In the genomic region with DNA sequence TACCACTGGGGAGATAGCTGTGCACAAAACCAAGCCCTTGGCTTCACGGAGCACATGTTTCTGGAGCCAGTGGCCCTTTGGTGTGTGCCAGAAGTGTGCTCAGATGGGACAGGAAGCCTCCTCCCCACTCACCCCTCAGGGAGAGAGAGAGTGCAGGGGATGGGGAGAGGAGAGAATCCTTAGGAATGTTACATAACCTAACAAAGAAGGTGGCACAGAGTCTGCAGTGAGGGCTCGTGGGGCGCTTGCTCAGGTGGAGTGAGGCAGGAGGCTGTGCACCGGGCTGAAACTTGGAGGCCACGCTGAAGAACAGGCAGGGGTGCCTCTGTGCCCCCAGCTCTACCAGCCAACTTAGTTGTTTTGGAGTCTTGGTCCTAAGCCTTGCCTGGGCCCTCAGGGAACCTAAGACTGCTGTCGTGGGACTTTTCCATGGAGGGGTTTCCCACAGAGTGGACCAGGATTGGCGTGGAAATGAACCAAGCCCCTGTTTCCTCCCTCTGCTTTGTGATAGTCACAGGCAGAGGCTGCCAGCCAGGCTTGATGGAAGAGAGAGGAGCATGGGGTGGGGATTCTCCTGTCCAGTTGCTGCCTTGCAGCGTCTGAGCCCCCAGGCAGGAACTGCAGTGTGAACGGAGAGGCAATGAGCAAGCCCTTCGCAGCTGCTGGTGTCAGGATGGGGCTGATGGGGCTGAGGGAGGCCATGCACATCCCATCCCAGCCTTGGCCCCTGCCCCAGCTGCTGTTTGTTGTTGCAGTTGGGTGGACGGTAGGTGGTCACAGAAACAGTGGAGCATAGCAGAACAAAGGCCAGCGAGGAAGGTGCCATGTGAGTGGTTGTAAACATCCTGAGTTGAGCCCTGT, we compare ENCODE assay signal across 22 cellular contexts. TPM values are rescaled to one million over a fixed set of nuclear protein-coding genes. Genes with fewer than 3 reads are reported as not detected.
DNase-seq lines count a peak whose midpoint lies in the region; ATAC-seq and TF ChIP-seq lines count a peak whose summit lies in the region.
"Had no signal": no experiment of that assay in that cellular context is flagged by ENCODE, and none has a peak within 500 bp of the region (broad histone marks: within the 10 kb centered on the region; RNA-seq: fewer than 3 reads in every experiment).

No MANE protein-coding gene starts in this region.

- no peak overlapping the region for H3K4me3 ChIP-seq in left ventricle myocardium inferior
- no peak overlapping the region for H3K4me3 ChIP-seq in mesodermal cell (ENCODE audit: extremely low read depth, insufficient read depth, low read length, poor library complexity, severe bottlenecking)
- H3K4me3 ChIP-seq: BLaER1 treated with 17β-estradiol and CSF1 and Interleukin-3, amounts not matched to agents 10 nM and 100 nM; esophagus muscularis mucosa; gastrocnemius medialis had no signal

- peak; percentile 43 for DNase-seq in cardiac septum (ENCODE audit: low spot score)
- DNase-seq in left ventricle myocardium inferior: no peak
- no peak for DNase-seq in stimulated activated naive CD8-positive, alpha-beta T cell treated with anti-CD3 and anti-CD28 coated beads, Interleukin-15, amount 100 ng/mL, for 72 hours
- DNase-seq in effector CD8-positive, alpha-beta T cell (lab: John Stamatoyannopoulos, UW): no peak
- DNase-seq in MCF 10A (ENCODE audit: unreplicated experiment): no peak
- DNase-seq in immature natural killer cell: no peak
- DNase-seq: activated CD4-positive, alpha-beta T cell treated with anti-CD3 and anti-CD28 coated beads for 1 hour; activated CD8-positive, alpha-beta memory T cell treated with anti-CD3 and anti-CD28 coated beads for 24 hours; activated naive CD8-positive, alpha-beta T cell treated with anti-CD3 and anti-CD28 coated beads for 36 hours; effector CD4-positive, alpha-beta T cell; gastrocnemius medialis; mammary epithelial cell; NCI-H187 treated with DMSO at 0.1 percent for 48 hours; NCI-H2227 treated with DMSO at 0.1 percent for 48 hours; right cardiac atrium; stimulated activated CD4-positive, alpha-beta T cell treated with anti-CD3 and anti-CD28 coated beads, Interleukin-15, amount 100 ng/mL, for 24 hours; SW 1271 had no signal

- no peaks in the 10 kb centered on the region for H3K4me1 Mint-ChIP-seq in activated T-helper 17 cell treated with anti-CD3 and anti-CD28 coated beads, Interleukin-2, amount 50 U/mL, for 72 hours
- no peaks in the 10 kb centered on the region for H3K4me1 Mint-ChIP-seq in stimulated activated naive CD8-positive, alpha-beta T cell treated with anti-CD3 and anti-CD28 coated beads, Interleukin-15, amount 100 ng/mL, for 72 hours
- peaks cover 20% of the 10 kb centered on the region for H3K4me1 Mint-ChIP-seq in MCF 10A (ENCODE audit: insufficient read depth, unreplicated experiment)
- H3K4me1 Mint-ChIP-seq in immature natural killer cell: no peaks in the 10 kb centered on the region
- H3K4me1 Mint-ChIP-seq: activated naive CD8-positive, alpha-beta T cell treated with anti-CD3 and anti-CD28 coated beads for 36 hours had no signal

- no peak overlapping the region for H3K4me3 Mint-ChIP-seq in activated T-helper 17 cell treated with anti-CD3 and anti-CD28 coated beads, Interleukin-2, amount 50 U/mL, for 72 hours
- no peak overlapping the region for H3K4me3 Mint-ChIP-seq in stimulated activated naive CD8-positive, alpha-beta T cell treated with anti-CD3 and anti-CD28 coated beads, Interleukin-15, amount 100 ng/mL, for 72 hours
- no peak overlapping the region for H3K4me3 Mint-ChIP-seq in MCF 10A (ENCODE audit: unreplicated experiment)
- H3K4me3 Mint-ChIP-seq in immature natural killer cell: no peak overlapping the region
- H3K4me3 Mint-ChIP-seq: activated naive CD8-positive, alpha-beta T cell treated with anti-CD3 and anti-CD28 coated beads for 36 hours had no signal

- no peaks in the 10 kb centered on the region for H3K9me3 Mint-ChIP-seq in activated T-helper 17 cell treated with anti-CD3 and anti-CD28 coated beads, Interleukin-2, amount 50 U/mL, for 72 hours
- no peaks in the 10 kb centered on the region for H3K9me3 Mint-ChIP-seq in stimulated activated naive CD8-positive, alpha-beta T cell treated with anti-CD3 and anti-CD28 coated beads, Interleukin-15, amount 100 ng/mL, for 72 hours
- H3K9me3 Mint-ChIP-seq in MCF 10A (ENCODE audit: unreplicated experiment): no peaks in the 10 kb centered on the region
- H3K9me3 Mint-ChIP-seq in immature natural killer cell: no peaks in the 10 kb centered on the region
- H3K9me3 Mint-ChIP-seq: activated naive CD8-positive, alpha-beta T cell treated with anti-CD3 and anti-CD28 coated beads for 36 hours had no signal

- TF ChIP-seq CTCF in left ventricle myocardium inferior (IDR thresholded peaks at IDR 0.05; ENCODE audit: borderline replicate concordance): no peak
- no peak for TF ChIP-seq CTCF in MCF 10A (IDR thresholded peaks at IDR 0.05; ENCODE audit: unreplicated experiment)

- BruUV-seq in MCF 10A (replicated peaks; lab: Mats Ljungman, UMichigan): no TSS peak

- no peaks in the 10 kb centered on the region for H3K27me3 ChIP-seq in left ventricle myocardium inferior (ENCODE audit: low read depth)
- H3K27me3 ChIP-seq: esophagus muscularis mucosa had no signal

- H3K27me3 Mint-ChIP-seq in activated T-helper 17 cell treated with anti-CD3 and anti-CD28 coated beads, Interleukin-2, amount 50 U/mL, for 72 hours: no peaks in the 10 kb centered on the region
- H3K27me3 Mint-ChIP-seq in stimulated activated naive CD8-positive, alpha-beta T cell treated with anti-CD3 and anti-CD28 coated beads, Interleukin-15, amount 100 ng/mL, for 72 hours: no peaks in the 10 kb centered on the region
- H3K27me3 Mint-ChIP-seq in MCF 10A (ENCODE audit: insufficient read depth, unreplicated experiment) (no peaks in the 10 kb centered on the region), immature natural killer cell (ENCODE audit: low read depth in 3 of 3) (no peaks in the 10 kb centered on the region)
- H3K27me3 Mint-ChIP-seq: activated naive CD8-positive, alpha-beta T cell treated with anti-CD3 and anti-CD28 coated beads for 36 hours had no signal

- no peak for ATAC-seq in activated T-helper 17 cell treated with anti-CD3 and anti-CD28 coated beads, Interleukin-2, amount 50 U/mL, for 72 hours (replicated peaks)
- ATAC-seq in stimulated activated naive CD8-positive, alpha-beta T cell treated with anti-CD3 and anti-CD28 coated beads, Interleukin-15, amount 100 ng/mL, for 72 hours: no peak
- ATAC-seq: gastrocnemius medialis, right cardiac atrium had no signal

- CTCF ChIA-PET in MCF 10A (lab: Yijun Ruan, JAX): interaction anchor here (1.1 kb wide), 2 partner anchors 16 to 240 kb away, joined by 3 read pairs; no protein-coding TSS in a partner anchor

- no peaks in the 10 kb centered on the region for H3K9me3 ChIP-seq in left ventricle myocardium inferior (replicated peaks)
- H3K9me3 ChIP-seq in mesodermal cell (ENCODE audit: control insufficient read depth, low read length): no peaks in the 10 kb centered on the region
- H3K9me3 ChIP-seq: BLaER1 treated with 17β-estradiol and CSF1 and Interleukin-3, amounts not matched to agents 10 nM and 100 nM; esophagus muscularis mucosa; gastrocnemius medialis had no signal

- POLR2A ChIA-PET in MCF 10A (lab: Yijun Ruan, JAX): interaction anchor here (0.7 kb wide), 1 partner anchor 24 kb away, joined by 3 read pairs; no protein-coding TSS in a partner anchor

- H3K36me3 ChIP-seq in left ventricle myocardium inferior (peaks cover 29% of the 10 kb centered on the region), mesodermal cell (ENCODE audit: control insufficient read depth, insufficient read depth, low read length) (peaks cover 90% of the 10 kb centered on the region)

- WGBS in mesodermal cell (ENCODE audit: insufficient coverage in 2 of 2), 2 experiments: 82 to 84% methylated on average over 9 to 10 of the region's 12 CpGs

- H3K4me1 ChIP-seq in left ventricle myocardium inferior (peaks cover 44% of the 10 kb centered on the region), mesodermal cell (ENCODE audit: control insufficient read depth, insufficient read depth, low read length, poor library complexity, severe bottlenecking) (peaks cover 14% of the 10 kb centered on the region)

- peak overlapping the region; percentile 72 for H3K27ac Mint-ChIP-seq in activated T-helper 17 cell treated with anti-CD3 and anti-CD28 coated beads, Interleukin-2, amount 50 U/mL, for 72 hours
- H3K27ac Mint-ChIP-seq in stimulated activated naive CD8-positive, alpha-beta T cell treated with anti-CD3 and anti-CD28 coated beads, Interleukin-15, amount 100 ng/mL, for 72 hours: peak overlapping the region; percentile 29 to 39
- no peak overlapping the region for H3K27ac Mint-ChIP-seq in MCF 10A (ENCODE audit: low read depth, unreplicated experiment)
- no peak overlapping the region for H3K27ac Mint-ChIP-seq in immature natural killer cell
- H3K27ac Mint-ChIP-seq: activated naive CD8-positive, alpha-beta T cell treated with anti-CD3 and anti-CD28 coated beads for 36 hours had no signal

- peaks cover 61% of the 10 kb centered on the region for H3K36me3 Mint-ChIP-seq in activated T-helper 17 cell treated with anti-CD3 and anti-CD28 coated beads, Interleukin-2, amount 50 U/mL, for 72 hours (ENCODE audit: low read depth)
- H3K36me3 Mint-ChIP-seq in MCF 10A (ENCODE audit: insufficient read depth, unreplicated experiment) (peaks cover 54% of the 10 kb centered on the region), immature natural killer cell (no peaks in the 10 kb centered on the region)

- intact Hi-C loops in cardiac septum (cut with DNase I) (loop anchor here (5.0 kb wide), 1 partner anchor 157 kb away; no protein-coding TSS in a partner anchor), left ventricle myocardium inferior (cut with micrococcal nuclease) (no loop called here), MCF 10A (cut with micrococcal nuclease) (no loop called here)

- no peak overlapping the region for H3K27ac ChIP-seq in left ventricle myocardium inferior (replicated peaks)
- H3K27ac ChIP-seq in mesodermal cell (ENCODE audit: low read depth, low read length, severe bottlenecking): peak overlapping the region; percentile 23
- H3K27ac ChIP-seq: BLaER1 treated with 17β-estradiol and CSF1 and Interleukin-3, amounts not matched to agents 10 nM and 100 nM; gastrocnemius medialis; KMS-11 had no signal

RNA-seq across cellular contexts. Expression of gene PDIA5, which starts 32.7 kb away (rescaled TPM):
- total RNA-seq in cardiac septum (8.8 TPM), left ventricle myocardium inferior (6.0 TPM), MCF 10A (2022) (42.7 and 47.7 TPM in 2 replicates)
- total RNA-seq in activated T-helper 17 cell treated with anti-CD3 and anti-CD28 coated beads, Interleukin-2, amount 50 U/mL, for 72 hours: 10 to 100 TPM in 1 of 2 donors, 1 to 10 TPM in 1; 8.4 to 19.2 TPM
- 80.7 TPM for polyA plus RNA-seq in mesodermal cell (2013, experiment 1 of 2)
- polyA plus RNA-seq in mesodermal cell (2013, experiment 2 of 2): 74.0 TPM
- 1 to 10 TPM in 1 of 3 donors, under 1 TPM in 1, not detected in 1; 0.74 to 1.3 TPM for polyA plus RNA-seq in immature natural killer cell

Comparison
In these comparisons a context has a peak if more than half of its experiments do, and no peak if none do; other contexts are left out.
1. H3K27ac Mint-ChIP-seq: peak in activated T-helper 17 cell treated with anti-CD3 and anti-CD28 coated beads, Interleukin-2, amount 50 U/mL, for 72 hours (single experiment) and stimulated activated naive CD8-positive, alpha-beta T cell treated with anti-CD3 and anti-CD28 coated beads, Interleukin-15, amount 100 ng/mL, for 72 hours (2 of 2); none in MCF 10A (single experiment) and immature natural killer cell (0 of 6).